8 cellular contexts compared by ENCODE assay signal in genomic region chr1:234478481-234479309, GRCh38. TPM values are rescaled to one million over a fixed set of nuclear protein-coding genes. Genes with fewer than 3 reads are reported as not detected.
DNase-seq lines count a peak whose midpoint lies in the region; ATAC-seq and TF ChIP-seq lines count a peak whose summit lies in the region.

A gene with protein sequence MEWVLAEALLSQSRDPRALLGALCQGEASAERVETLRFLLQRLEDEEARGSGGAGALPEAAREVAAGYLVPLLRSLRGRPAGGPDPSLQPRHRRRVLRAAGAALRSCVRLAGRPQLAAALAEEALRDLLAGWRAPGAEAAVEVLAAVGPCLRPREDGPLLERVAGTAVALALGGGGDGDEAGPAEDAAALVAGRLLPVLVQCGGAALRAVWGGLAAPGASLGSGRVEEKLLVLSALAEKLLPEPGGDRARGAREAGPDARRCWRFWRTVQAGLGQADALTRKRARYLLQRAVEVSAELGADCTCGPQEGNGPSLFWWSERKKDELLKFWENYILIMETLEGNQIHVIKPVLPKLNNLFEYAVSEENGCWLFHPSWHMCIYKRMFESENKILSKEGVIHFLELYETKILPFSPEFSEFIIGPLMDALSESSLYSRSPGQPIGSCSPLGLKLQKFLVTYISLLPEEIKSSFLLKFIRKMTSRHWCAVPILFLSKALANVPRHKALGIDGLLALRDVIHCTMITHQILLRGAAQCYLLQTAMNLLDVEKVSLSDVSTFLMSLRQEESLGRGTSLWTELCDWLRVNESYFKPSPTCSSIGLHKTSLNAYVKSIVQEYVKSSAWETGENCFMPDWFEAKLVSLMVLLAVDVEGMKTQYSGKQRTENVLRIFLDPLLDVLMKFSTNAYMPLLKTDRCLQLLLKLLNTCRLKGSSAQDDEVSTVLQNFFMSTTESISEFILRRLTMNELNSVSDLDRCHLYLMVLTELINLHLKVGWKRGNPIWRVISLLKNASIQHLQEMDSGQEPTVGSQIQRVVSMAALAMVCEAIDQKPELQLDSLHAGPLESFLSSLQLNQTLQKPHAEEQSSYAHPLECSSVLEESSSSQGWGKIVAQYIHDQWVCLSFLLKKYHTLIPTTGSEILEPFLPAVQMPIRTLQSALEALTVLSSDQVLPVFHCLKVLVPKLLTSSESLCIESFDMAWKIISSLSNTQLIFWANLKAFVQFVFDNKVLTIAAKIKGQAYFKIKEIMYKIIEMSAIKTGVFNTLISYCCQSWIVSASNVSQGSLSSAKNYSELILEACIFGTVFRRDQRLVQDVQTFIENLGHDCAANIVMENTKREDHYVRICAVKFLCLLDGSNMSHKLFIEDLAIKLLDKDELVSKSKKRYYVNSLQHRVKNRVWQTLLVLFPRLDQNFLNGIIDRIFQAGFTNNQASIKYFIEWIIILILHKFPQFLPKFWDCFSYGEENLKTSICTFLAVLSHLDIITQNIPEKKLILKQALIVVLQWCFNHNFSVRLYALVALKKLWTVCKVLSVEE (N-terminal part only) (minus strand): TSS chr1:234479179. CDS start chr1:234479103, 76 bp downstream.

- ATAC-seq in GM19324 (IDR thresholded peaks at IDR 0.05; ENCODE audit: low FRiP score, unreplicated experiment) (peak; percentile 77), HG03457 (IDR thresholded peaks at IDR 0.05; ENCODE audit: unreplicated experiment) (peak; percentile 61), lung (ENCODE audit: insufficient read depth, low FRiP score) (peak; percentile 83)

- no peak for TF ChIP-seq CTCF in lung (IDR thresholded peaks at IDR 0.05; ENCODE audit: control extremely low read depth, extremely low read depth)

- H3K4me1 Mint-ChIP-seq in activated CD4-positive, alpha-beta memory T cell treated with anti-CD3 and anti-CD28 coated beads for 36 hours (ENCODE audit: low read depth) = peaks cover 39% of the 10 kb centered on the region

- H3K36me3 Mint-ChIP-seq in activated CD4-positive, alpha-beta memory T cell treated with anti-CD3 and anti-CD28 coated beads for 36 hours = no peaks in the 10 kb centered on the region

- no peaks in the 10 kb centered on the region for H3K9me3 Mint-ChIP-seq in activated CD4-positive, alpha-beta memory T cell treated with anti-CD3 and anti-CD28 coated beads for 36 hours

- no peaks in the 10 kb centered on the region for H3K9me3 ChIP-seq in lung (ENCODE audit: control insufficient read depth in 2 of 2, insufficient read depth in 1 of 2, low read length in 1 of 2)

- H3K4me1 ChIP-seq in lung (ENCODE audit: control insufficient read depth in 2 of 2, insufficient read depth in 2 of 2, low read length in 2 of 2) = peaks cover 0 to 6% of the 10 kb centered on the region in 2 donors

- 0 to 1% methylated on average over 70 to 122 of the region's 122 CpGs for WGBS in lung, 2 donors

- intact Hi-C loops in activated CD4-positive, alpha-beta memory T cell treated with anti-CD3 and anti-CD28 coated beads for 36 hours (cut with micrococcal nuclease) = loop anchor here (1.0 to 5.0 kb wide), 3 partner anchors 10 to 151 kb away; partner anchors contain the start of gene COA6

- POLR2A ChIA-PET in activated CD4-positive, alpha-beta memory T cell treated with anti-CD3 and anti-CD28 coated beads for 36 hours (lab: Charles Lee) = interaction anchor here (0.9 to 1.9 kb wide), 6 partner anchors 17 to 533 kb away, joined by 3 to 7 read pairs (median 4); partner anchors contain the start of gene COA6

- DNase-seq in CD1c-positive myeloid dendritic cell (ENCODE audit: extremely low spot score) = peak; percentile 88
- peak; percentile 96 for DNase-seq in NCI-H69 (lab: John Stamatoyannopoulos, UW)
- peak; percentile 82 for DNase-seq in activated CD4-positive, alpha-beta memory T cell treated with anti-CD3 and anti-CD28 coated beads for 36 hours
- DNase-seq in ecto neural progenitor cell (ENCODE audit: low spot score) = peak; percentile 84
- peak; percentile 56 for DNase-seq in lung (ENCODE audit: low spot score)
- DNase-seq in stimulated activated CD4-positive, alpha-beta T cell treated with anti-CD3 and anti-CD28 coated beads, TNF-alpha, amount 100 ng/mL, for 4 hours (ENCODE audit: low read depth in 3 of 3) = peak; percentile 48 to 64 (median 63)

- peak within 1 kb of the TSS; percentile 84 for H3K4me3 ChIP-seq in lung

- H3K27me3 ChIP-seq in lung (ENCODE audit: control insufficient read depth, insufficient read depth) = no peaks in the 10 kb centered on the region

- CTCF ChIA-PET in activated CD4-positive, alpha-beta memory T cell treated with anti-CD3 and anti-CD28 coated beads for 36 hours (lab: Charles Lee) = interaction anchor here (0.9 to 1.3 kb wide), 6 partner anchors 8 to 605 kb away, joined by 3 to 8 read pairs (median 3); partner anchors contain the start of gene COA6

- no peaks in the 10 kb centered on the region for H3K36me3 ChIP-seq in lung (ENCODE audit: control insufficient read depth in 2 of 2, insufficient read depth in 2 of 2, low read length in 2 of 2)

- peaks cover 14% of the 10 kb centered on the region for H3K27me3 Mint-ChIP-seq in activated CD4-positive, alpha-beta memory T cell treated with anti-CD3 and anti-CD28 coated beads for 36 hours

- peak within 1 kb of the TSS; percentile 65 for H3K27ac Mint-ChIP-seq in activated CD4-positive, alpha-beta memory T cell treated with anti-CD3 and anti-CD28 coated beads for 36 hours

- H3K4me3 Mint-ChIP-seq in activated CD4-positive, alpha-beta memory T cell treated with anti-CD3 and anti-CD28 coated beads for 36 hours = peak within 1 kb of the TSS; percentile 80

- peak within 1 kb of the TSS; percentile 95 to 97 for H3K27ac ChIP-seq in lung (ENCODE audit: low read depth in 1 of 2, low read length in 1 of 2)

RNA-seq across cellular contexts. Expression of the gene that starts here (rescaled TPM):
- total RNA-seq in activated CD4-positive, alpha-beta memory T cell treated with anti-CD3 and anti-CD28 coated beads for 36 hours = 10 to 100 TPM; 28.9 to 30.1 TPM
- 10 to 100 TPM; 27.7 to 32.2 TPM for total RNA-seq in lung
- polyA plus RNA-seq in lung = 10 to 100 TPM; 11.2 to 48.7 TPM

Comparison
In these comparisons a context has a peak if more than half of its experiments do, and no peak if none do; other contexts are left out.
1. Peak in every context shown above with its lines: DNase-seq, ATAC-seq, H3K4me3 ChIP-seq and H3K27ac ChIP-seq.